Comparison of ENCODE assay signal across 19 cellular contexts in the genomic region with DNA sequence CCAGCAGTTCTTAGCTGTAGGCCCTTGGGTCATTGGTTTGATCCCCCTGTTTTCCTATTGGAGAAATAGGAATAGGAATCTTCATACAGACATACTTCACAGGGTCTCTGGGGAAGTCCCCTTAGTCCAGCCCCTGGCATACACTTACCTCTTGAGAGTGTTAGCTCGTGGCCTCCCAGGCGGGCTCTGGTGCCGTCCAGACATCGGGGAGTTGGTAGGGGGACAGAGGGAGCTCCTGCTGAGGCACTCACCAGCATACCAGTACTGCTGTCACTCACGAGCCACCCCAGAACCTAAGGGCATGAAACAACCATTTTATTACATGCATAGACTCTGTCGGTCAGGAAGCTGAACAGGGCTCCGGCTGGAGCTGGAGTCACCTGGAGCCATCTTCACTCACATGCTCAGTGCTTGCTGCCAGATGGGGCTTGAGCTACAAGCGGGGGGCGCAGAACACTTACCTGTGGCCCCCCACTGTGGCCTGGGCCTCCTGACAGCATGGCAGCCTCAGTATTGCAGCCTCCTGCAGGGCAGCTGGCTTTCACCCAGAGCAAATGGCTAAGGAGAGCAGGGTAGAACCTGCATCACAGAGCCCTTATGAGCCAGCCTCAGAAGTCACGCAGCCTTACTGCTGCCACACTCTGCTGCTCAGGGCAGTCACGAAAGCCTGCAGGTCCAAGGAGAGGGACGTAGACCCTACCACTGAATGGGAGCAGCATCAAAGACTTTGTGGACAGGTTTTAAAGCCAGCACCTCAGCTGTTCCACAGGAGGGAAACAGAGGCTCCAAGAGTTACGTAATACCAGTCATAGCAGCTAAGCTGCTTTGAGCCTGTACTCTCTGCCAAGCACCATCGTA. TPM values are rescaled to one million over a fixed set of nuclear protein-coding genes. Genes with fewer than 3 reads are reported as not detected.
DNase-seq lines count a peak whose midpoint lies in the region; ATAC-seq and TF ChIP-seq lines count a peak whose summit lies in the region.
"Had no signal": no experiment of that assay in that cellular context is flagged by ENCODE, and none has a peak within 500 bp of the region (broad histone marks: within the 10 kb centered on the region; RNA-seq: fewer than 3 reads in every experiment).

No MANE protein-coding gene starts in this region.

- H3K9me3 Mint-ChIP-seq in H9 = no peaks in the 10 kb centered on the region
- no peaks in the 10 kb centered on the region for H3K9me3 Mint-ChIP-seq in endodermal cell
- no peaks in the 10 kb centered on the region for H3K9me3 Mint-ChIP-seq in Calu3 (ENCODE audit: low read depth, unreplicated experiment)
- H3K9me3 Mint-ChIP-seq: naive thymus-derived CD8-positive, alpha-beta T cell had no signal

- ATAC-seq in GM19328 (IDR thresholded peaks at IDR 0.05; ENCODE audit: unreplicated experiment) (no peak), HG02678 (IDR thresholded peaks at IDR 0.05; ENCODE audit: unreplicated experiment) (no peak)
- ATAC-seq: activated CD8-positive, alpha-beta T cell treated with anti-CD3 and anti-CD28 coated beads, Interleukin-2, amount 10 ng/mL, durations not matched to agents 7 days and 5 days; body of pancreas; naive thymus-derived CD8-positive, alpha-beta T cell; SK-N-SH treated with all-trans-retinoic acid at 6 μM for 48 hours had no signal

- H3K79me1 ChIP-seq in H9 (ENCODE audit: insufficient read depth, low read depth, low read length, poor library complexity, severe bottlenecking) = no peaks in the 10 kb centered on the region

- H3K4ac ChIP-seq in H9 (ENCODE audit: low read depth, low read length) = no peak overlapping the region

- peaks cover 0 to 9% (median 0%) of the 10 kb centered on the region in 3 experiments; a peak in 3 of 7 replicates for H3K36me3 Mint-ChIP-seq in H9 (ENCODE audit: insufficient read depth in 1 of 3, low read depth in 3 of 3)
- H3K36me3 Mint-ChIP-seq in endodermal cell (ENCODE audit: low read depth) = no peaks in the 10 kb centered on the region
- peaks cover 5% of the 10 kb centered on the region for H3K36me3 Mint-ChIP-seq in Calu3 (ENCODE audit: insufficient read depth, unreplicated experiment)

- H3K27me3 Mint-ChIP-seq in H9 (ENCODE audit: low read depth) = peaks cover 2% of the 10 kb centered on the region; the same call in 1 of the 2 replicates
- H3K27me3 Mint-ChIP-seq in endodermal cell (ENCODE audit: insufficient read depth) = no peaks in the 10 kb centered on the region
- no peaks in the 10 kb centered on the region for H3K27me3 Mint-ChIP-seq in Calu3 (ENCODE audit: unreplicated experiment)

- BruUV-seq in Calu3 (replicated peaks; lab: Mats Ljungman, UMichigan) = no TSS peak

- no peak overlapping the region for H2BK5ac ChIP-seq in H9 (ENCODE audit: insufficient read length, low read length)

- H3K4me3 Mint-ChIP-seq in H9 (no peak overlapping the region), endodermal cell (no peak overlapping the region), Calu3 (ENCODE audit: low read depth, unreplicated experiment) (no peak overlapping the region)
- H3K4me3 Mint-ChIP-seq: activated CD8-positive, alpha-beta T cell treated with anti-CD3 and anti-CD28 coated beads, Interleukin-2, amount 10 ng/mL, durations not matched to agents 7 days and 5 days; naive thymus-derived CD8-positive, alpha-beta T cell had no signal

- H3K4me1 ChIP-seq in H9 (ENCODE audit: insufficient read depth, low read length) (no peaks in the 10 kb centered on the region; the same call in 1 of the 2 replicates), endodermal cell (ENCODE audit: control insufficient read depth, insufficient read depth, low read length) (no peaks in the 10 kb centered on the region), MM.1S (ENCODE audit: low read length) (no peaks in the 10 kb centered on the region)

- no peak overlapping the region for H4K5ac ChIP-seq in H9 (ENCODE audit: insufficient read length, low read depth, low read length)

- no peak overlapping the region for H3T11ph ChIP-seq in H9 (ENCODE audit: low read length)

- no peak overlapping the region for H4K8ac ChIP-seq in H9 (replicated peaks; ENCODE audit: insufficient read length, low read depth, low read length)

- WGBS in H9 (ENCODE audit: extremely low coverage, insufficient read length, low lambda C conversion rate) = no CpG with 5 or more reads among the region's 14 CpGs
- WGBS in endodermal cell (ENCODE audit: insufficient coverage in 1 of 2, insufficient read length in 1 of 2), 2 experiments = 93 to 94% methylated on average over 11 to 14 of the region's 14 CpGs

- TF ChIP-seq CTCF in H9 (conservative IDR thresholded peaks at IDR 0.05) = no peak
- TF ChIP-seq CTCF in endodermal cell (conservative IDR thresholded peaks at IDR 0.05) = no peak
- no peak for TF ChIP-seq CTCF in MM.1S (IDR thresholded peaks at IDR 0.05; ENCODE audit: low read length)
- no peak for TF ChIP-seq CTCF in Calu3 (IDR thresholded peaks at IDR 0.05; ENCODE audit: unreplicated experiment)

- H4K20me1 ChIP-seq in H9 (ENCODE audit: control insufficient read depth, insufficient read depth, insufficient read length) (no peaks in the 10 kb centered on the region), MM.1S (ENCODE audit: insufficient read depth, low read length) (no peaks in the 10 kb centered on the region)

- no peaks in the 10 kb centered on the region for H3K9me2 ChIP-seq in MM.1S (replicated peaks; ENCODE audit: insufficient read depth, low read length)

- no peak overlapping the region for H3K56ac ChIP-seq in H9 (ENCODE audit: insufficient read length, low read depth, low read length)

- H2BK15ac ChIP-seq in H9 (ENCODE audit: low read depth, low read length) = no peak overlapping the region

- no peak overlapping the region for H3K4me2 ChIP-seq in H9 (ENCODE audit: insufficient read depth, insufficient read length, low read length)
- no peak overlapping the region for H3K4me2 ChIP-seq in MM.1S (ENCODE audit: low read depth, low read length)
- H3K4me2 ChIP-seq: PC-9 had no signal

- H3K27me3 ChIP-seq in H9 (ENCODE audit: insufficient read depth, low read length) = no peaks in the 10 kb centered on the region
- no peaks in the 10 kb centered on the region for H3K27me3 ChIP-seq in endodermal cell (ENCODE audit: control insufficient read depth, insufficient read depth, low read length, poor library complexity, severe bottlenecking)
- H3K27me3 ChIP-seq in MM.1S (replicated peaks; ENCODE audit: insufficient read depth, low read length) = no peaks in the 10 kb centered on the region
- H3K27me3 ChIP-seq: body of pancreas had no signal

- H3K9me3 ChIP-seq in H9 (ENCODE audit: control insufficient read depth, low read depth, low read length) (no peaks in the 10 kb centered on the region), endodermal cell (ENCODE audit: control insufficient read depth, low read length) (no peaks in the 10 kb centered on the region), MM.1S (replicated peaks; ENCODE audit: insufficient read depth, low read length) (no peaks in the 10 kb centered on the region)
- H3K9me3 ChIP-seq: body of pancreas had no signal

- DNase-seq in H9 (peak; percentile 15), NCI-H69 (lab: John Stamatoyannopoulos, UW) (peak; percentile 81), endodermal cell (peak; percentile 32), posterior cingulate gyrus (peak in 7 of 10 donors; percentile 2 to 55 (median 12)), MM.1S (no peak), Calu3 (no peak)
- DNase-seq: activated CD8-positive, alpha-beta T cell treated with anti-CD3 and anti-CD28 coated beads, Interleukin-2, amount 10 ng/mL, durations not matched to agents 7 days and 5 days; DMS153; effector memory CD4-positive, alpha-beta T cell; naive thymus-derived CD8-positive, alpha-beta T cell; NCI-H187 treated with DMSO at 0.1 percent for 48 hours; PC-9; retina; stimulated activated CD4-positive, alpha-beta T cell treated with anti-CD3 and anti-CD28 coated beads, Interleukin-1b, Interleukin-23, amount 100 ng/mL, for 48 hours had no signal

- H3K79me2 ChIP-seq in H9 (ENCODE audit: insufficient read depth, low read length) (no peaks in the 10 kb centered on the region), MM.1S (ENCODE audit: low read length) (no peaks in the 10 kb centered on the region)

- H3K27ac ChIP-seq in H9 (ENCODE audit: insufficient read length, low read depth, low read length) = no peak overlapping the region
- H3K27ac ChIP-seq in endodermal cell (ENCODE audit: low read depth, low read length) = no peak overlapping the region
- H3K27ac ChIP-seq in MM.1S (ENCODE audit: low read length) = no peak overlapping the region
- H3K27ac ChIP-seq: body of pancreas, PC-9 had no signal

- H3K23ac ChIP-seq in H9 (ENCODE audit: insufficient read length, low read depth, low read length) = no peak overlapping the region

- H3K14ac ChIP-seq in H9 (ENCODE audit: insufficient read depth, low read length) = no peak overlapping the region; the same call in 1 of the 2 replicates

- no peaks in the 10 kb centered on the region for H3F3A ChIP-seq in MM.1S (ENCODE audit: insufficient read depth, low read length)

- no peaks in the 10 kb centered on the region for H3K23me2 ChIP-seq in H9 (ENCODE audit: insufficient read length, low read depth, low read length, poor library complexity, severe bottlenecking)

- H3K4me1 Mint-ChIP-seq in H9 (peaks cover 10 to 18% of the 10 kb centered on the region in 2 experiments), endodermal cell (peaks cover 14% of the 10 kb centered on the region), Calu3 (ENCODE audit: low read depth, unreplicated experiment) (no peaks in the 10 kb centered on the region)
- H3K4me1 Mint-ChIP-seq: naive thymus-derived CD8-positive, alpha-beta T cell had no signal

- no peak overlapping the region for H3K4me3 ChIP-seq in endodermal cell (ENCODE audit: low read length)
- H3K4me3 ChIP-seq in MM.1S (ENCODE audit: low read length) = no peak overlapping the region
- H3K4me3 ChIP-seq: body of pancreas, lung, PC-9 had no signal

- no peak overlapping the region for H4K91ac ChIP-seq in H9 (ENCODE audit: insufficient read length, low read depth, low read length)

- H3K18ac ChIP-seq in H9 (ENCODE audit: insufficient read length, low read depth, low read length) = no peak overlapping the region

- H3K9ac ChIP-seq in H9 (ENCODE audit: extremely low read depth, insufficient read length, low read length) (no peak overlapping the region), endodermal cell (ENCODE audit: extremely low read depth, low read length, poor library complexity, severe bottlenecking) (no peak overlapping the region), MM.1S (ENCODE audit: low read length) (no peak overlapping the region)

- CTCF ChIA-PET in Calu3 (lab: Charles Lee) = no interaction called here

- H3K27ac Mint-ChIP-seq in H9 (peak overlapping the region in 2 of 3 experiments; percentile 53 to 74; a peak in 2 of 7 replicates), endodermal cell (peak overlapping the region; percentile 55), Calu3 (ENCODE audit: unreplicated experiment) (no peak overlapping the region)
- H3K27ac Mint-ChIP-seq: activated CD8-positive, alpha-beta T cell treated with anti-CD3 and anti-CD28 coated beads, Interleukin-2, amount 10 ng/mL, durations not matched to agents 7 days and 5 days; naive thymus-derived CD8-positive, alpha-beta T cell had no signal

- intact Hi-C loops in posterior cingulate gyrus (cut with DNase I) = loop anchor here (10.0 kb wide), 1 partner anchor 56 kb away; a partner anchor contains a TSS
- intact Hi-C loops in Calu3 (cut with micrococcal nuclease; ENCODE audit: unreplicated experiment) = no loop called here

- H2AK5ac ChIP-seq in H9 (ENCODE audit: insufficient read length, low read length) = no peak overlapping the region

- no peak overlapping the region for H2AFZ ChIP-seq in H9 (ENCODE audit: low read length)
- H2AFZ ChIP-seq in MM.1S (ENCODE audit: low read length) = no peak overlapping the region
- H2AFZ ChIP-seq: PC-9 had no signal

- H2BK20ac ChIP-seq in H9 (ENCODE audit: low read depth, low read length, poor library complexity, severe bottlenecking) = no peak overlapping the region

- no peaks in the 10 kb centered on the region for H3K36me3 ChIP-seq in endodermal cell (ENCODE audit: control insufficient read depth, insufficient read depth, low read length)
- no peaks in the 10 kb centered on the region for H3K36me3 ChIP-seq in MM.1S (replicated peaks; ENCODE audit: insufficient read depth, low read length)

- no peak overlapping the region for H2BK120ac ChIP-seq in H9 (ENCODE audit: low read depth, low read length, poor library complexity, severe bottlenecking)

- H2BK12ac ChIP-seq in H9 (ENCODE audit: insufficient read length, low read depth, low read length) = no peak overlapping the region

RNA-seq across cellular contexts. Expression of a gene that starts 58.3 kb away (rescaled TPM):
- 4.8 and 5.1 TPM in 2 replicates for total RNA-seq in H9 (2021)
- total RNA-seq in endodermal cell = 10 to 100 TPM; 14.8 to 17.1 TPM
- polyA plus RNA-seq in endodermal cell (2013, experiment 1 of 2) = 19.1 TPM
- 21.2 TPM for polyA plus RNA-seq in endodermal cell (2013, experiment 2 of 2)
- total RNA-seq in Calu3 (2022) = not detected in 2 replicates
- total RNA-seq: activated CD8-positive, alpha-beta T cell treated with anti-CD3 and anti-CD28 coated beads, Interleukin-2, amount 10 ng/mL, durations not matched to agents 7 days and 5 days; naive thymus-derived CD8-positive, alpha-beta T cell had no signal
- polyA plus RNA-seq: naive thymus-derived CD8-positive, alpha-beta T cell had no signal

Comparison
In these comparisons a context has a peak if more than half of its experiments do, and no peak if none do; other contexts are left out.
1. DNase-seq: peak in H9 (single experiment), NCI-H69 (single experiment), endodermal cell (single experiment) and posterior cingulate gyrus (7 of 10); none in MM.1S (single experiment) and Calu3 (single experiment).